ENCODE assay signal across 8 cellular contexts in the genomic region with DNA sequence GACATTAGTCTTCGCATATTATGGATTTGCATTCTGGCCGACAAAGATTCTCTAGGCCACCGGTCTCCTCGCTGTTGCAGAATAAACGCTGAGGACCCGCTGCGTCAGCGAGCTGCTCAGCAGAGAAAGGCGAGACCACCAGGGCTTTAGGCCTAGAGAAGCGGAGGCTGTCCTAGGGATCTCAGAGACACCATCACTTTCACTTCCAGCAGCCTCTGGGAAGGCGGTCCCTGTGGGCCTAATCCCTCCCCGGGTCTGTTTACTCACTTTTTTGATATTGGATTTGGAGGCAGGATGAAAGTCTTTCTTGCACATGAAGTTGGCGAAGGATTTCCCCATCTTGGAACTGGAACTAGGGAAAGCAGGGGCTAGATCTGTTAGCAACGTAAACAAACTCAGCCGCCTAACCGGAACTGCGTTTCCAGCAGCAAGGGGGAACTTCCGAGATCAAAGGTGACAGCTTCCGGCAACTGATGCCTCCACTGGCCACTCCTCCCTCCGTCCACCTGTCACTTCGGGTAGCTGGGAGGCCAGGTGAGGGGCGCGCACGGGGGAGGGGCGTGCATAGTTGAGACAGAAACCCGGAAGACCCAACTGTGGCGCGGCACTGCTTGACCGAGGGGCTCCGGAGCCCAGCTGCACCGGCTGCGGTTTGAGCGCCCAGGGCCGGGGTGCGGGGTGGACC. TPM values are rescaled to one million over a fixed set of nuclear protein-coding genes. Genes with fewer than 3 reads are reported as not detected.
DNase-seq lines count a peak whose midpoint lies in the region; ATAC-seq lines count a peak whose summit lies in the region.

A gene with protein sequence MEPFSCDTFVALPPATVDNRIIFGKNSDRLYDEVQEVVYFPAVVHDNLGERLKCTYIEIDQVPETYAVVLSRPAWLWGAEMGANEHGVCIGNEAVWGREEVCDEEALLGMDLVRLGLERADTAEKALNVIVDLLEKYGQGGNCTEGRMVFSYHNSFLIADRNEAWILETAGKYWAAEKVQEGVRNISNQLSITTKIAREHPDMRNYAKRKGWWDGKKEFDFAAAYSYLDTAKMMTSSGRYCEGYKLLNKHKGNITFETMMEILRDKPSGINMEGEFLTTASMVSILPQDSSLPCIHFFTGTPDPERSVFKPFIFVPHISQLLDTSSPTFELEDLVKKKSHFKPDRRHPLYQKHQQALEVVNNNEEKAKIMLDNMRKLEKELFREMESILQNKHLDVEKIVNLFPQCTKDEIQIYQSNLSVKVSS (plus strand): TSS at position 447 of the 685 bp plus-strand sequence. CDS start 2,554 bp downstream, outside the sequence.

- H3K9ac ChIP-seq in endocrine pancreas (ENCODE audit: control insufficient read depth, insufficient read depth, low read length), result peak within 1 kb of the TSS; percentile 90
- H3K9ac ChIP-seq in mesenchymal stem cell (ENCODE audit: low read length), result peak within 1 kb of the TSS; percentile 97

- peak within 1 kb of the TSS; percentile 99 for H2AFZ ChIP-seq in mesenchymal stem cell (ENCODE audit: low read depth, low read length)

- H3K79me1 ChIP-seq in mesenchymal stem cell (replicated peaks; ENCODE audit: low read length, poor library complexity, severe bottlenecking), result peaks cover 6% of the 10 kb centered on the region

- no peak within 1 kb of the TSS for H3K14ac ChIP-seq in mesenchymal stem cell (ENCODE audit: low read length in 2 of 2)

- H3K4me2 ChIP-seq in mesenchymal stem cell (ENCODE audit: low read length, poor library complexity, severe bottlenecking), result peak within 1 kb of the TSS; percentile 86

- H2BK5ac ChIP-seq in mesenchymal stem cell (ENCODE audit: low read depth, low read length, poor library complexity, severe bottlenecking), result peak within 1 kb of the TSS; percentile 26

- no peaks in the 10 kb centered on the region for H3K27me3 ChIP-seq in endocrine pancreas (ENCODE audit: control insufficient read depth, insufficient read depth, low read length)
- H3K27me3 ChIP-seq in mesenchymal stem cell (ENCODE audit: control insufficient read depth in 1 of 2, insufficient read depth in 1 of 2, low read length in 2 of 2), result no peaks in the 10 kb centered on the region

- no peak within 1 kb of the TSS for H3K23ac ChIP-seq in mesenchymal stem cell (ENCODE audit: low read length in 2 of 2)

- H4K8ac ChIP-seq in mesenchymal stem cell (ENCODE audit: low read length), result peak within 1 kb of the TSS; percentile 62

- H3K9me3 ChIP-seq in endocrine pancreas (ENCODE audit: control insufficient read depth, low read length), result no peaks in the 10 kb centered on the region
- H3K9me3 ChIP-seq in mesenchymal stem cell (ENCODE audit: control insufficient read depth, low read length), result no peaks in the 10 kb centered on the region

- no peak within 1 kb of the TSS for H2BK120ac ChIP-seq in mesenchymal stem cell (ENCODE audit: low read depth, low read length)

- H3K18ac ChIP-seq in mesenchymal stem cell (ENCODE audit: low read depth in 1 of 2, low read length in 2 of 2), result peak within 1 kb of the TSS in 1 of 2 experiments; percentile 3

- no peaks in the 10 kb centered on the region for H3K36me3 ChIP-seq in endocrine pancreas (ENCODE audit: control insufficient read depth, insufficient read depth, low read length)
- H3K36me3 ChIP-seq in mesenchymal stem cell (ENCODE audit: control insufficient read depth in 1 of 2, insufficient read depth in 2 of 2, low read depth in 1 of 2, low read length in 2 of 2), result peaks cover 0 to 21% of the 10 kb centered on the region in 2 experiments

- DNase-seq in CMK (ENCODE audit: low read depth) (peak; percentile 33), HPDE6-E6E7 (ENCODE audit: extremely low spot score) (peak; percentile 77), NOMO-1 (lab: John Stamatoyannopoulos, UW; ENCODE audit: unreplicated experiment in 2 of 2) (peak; percentile 59 to 76), mesenchymal stem cell (peak; percentile 90)
- peak; percentile 22 to 46 (median 45) for DNase-seq in activated CD8-positive, alpha-beta memory T cell treated with anti-CD3 and anti-CD28 coated beads for 48 hours (ENCODE audit: low read depth in 2 of 3, low spot score in 2 of 3)
- DNase-seq in stimulated activated CD8-positive, alpha-beta memory T cell treated with anti-CD3 and anti-CD28 coated beads, Interleukin-12 subunit alpha, Interleukin-12 subunit beta, amount 100 ng/mL, for 4 hours (ENCODE audit: low read depth), result peak; percentile 58

- peak within 1 kb of the TSS; percentile 27 for H4K91ac ChIP-seq in mesenchymal stem cell (ENCODE audit: low read length)

- under 1% methylated on average over 33 of the region's 35 CpGs for WGBS in mesenchymal stem cell

- no peak within 1 kb of the TSS for H2AK5ac ChIP-seq in mesenchymal stem cell (ENCODE audit: low read length, severe bottlenecking)

- H3K27ac ChIP-seq in mesenchymal stem cell (ENCODE audit: low read length, poor library complexity, severe bottlenecking), result peak within 1 kb of the TSS; percentile 67

- no peak within 1 kb of the TSS for H2BK15ac ChIP-seq in mesenchymal stem cell (ENCODE audit: low read depth, poor library complexity, severe bottlenecking)

- H2BK12ac ChIP-seq in mesenchymal stem cell (ENCODE audit: low read length in 2 of 2), result no peak within 1 kb of the TSS

- H3K4me3 ChIP-seq in endocrine pancreas (ENCODE audit: control insufficient read depth, insufficient read depth, low read length) (peak within 1 kb of the TSS; percentile 98), mesenchymal stem cell (ENCODE audit: insufficient read depth in 1 of 2, low read depth in 1 of 2, low read length in 2 of 2) (peak within 1 kb of the TSS; percentile 88 to 98)

- H3K4ac ChIP-seq in mesenchymal stem cell (ENCODE audit: low read depth in 1 of 2, low read length in 2 of 2), result peak within 1 kb of the TSS; percentile 42 to 48

- H3K4me1 ChIP-seq in endocrine pancreas (ENCODE audit: control insufficient read depth, insufficient read depth, low read length) (peaks cover 18% of the 10 kb centered on the region), mesenchymal stem cell (ENCODE audit: control insufficient read depth, insufficient read depth, low read depth, low read length) (peaks cover 3% of the 10 kb centered on the region)

- ATAC-seq in GM19463 (IDR thresholded peaks at IDR 0.05; ENCODE audit: unreplicated experiment), result peak; percentile 97

RNA-seq across cellular contexts. Expression of the gene that starts here (rescaled TPM):
- 16.9 TPM for polyA plus RNA-seq in mesenchymal stem cell (2013, experiment 1 of 2)
- 16.7 TPM for polyA plus RNA-seq in mesenchymal stem cell (2013, experiment 2 of 2)

Comparison
In these comparisons a context has a peak if more than half of its experiments do, and no peak if none do; other contexts are left out.
1. Peak in every context shown above with its lines: DNase-seq, ATAC-seq, H3K4me3 ChIP-seq and H3K27ac ChIP-seq.
2. DNase-seq: peak in every context shown above with its lines; median percentile 90 in mesenchymal stem cell; 77 in HPDE6-E6E7; 68 in NOMO-1; 58 in stimulated activated CD8-positive, alpha-beta memory T cell treated with anti-CD3 and anti-CD28 coated beads, Interleukin-12 subunit alpha, Interleukin-12 subunit beta, amount 100 ng/mL, for 4 hours; 45 in activated CD8-positive, alpha-beta memory T cell treated with anti-CD3 and anti-CD28 coated beads for 48 hours; 33 in CMK.